8 cellular contexts compared by ENCODE assay signal in the genomic region with DNA sequence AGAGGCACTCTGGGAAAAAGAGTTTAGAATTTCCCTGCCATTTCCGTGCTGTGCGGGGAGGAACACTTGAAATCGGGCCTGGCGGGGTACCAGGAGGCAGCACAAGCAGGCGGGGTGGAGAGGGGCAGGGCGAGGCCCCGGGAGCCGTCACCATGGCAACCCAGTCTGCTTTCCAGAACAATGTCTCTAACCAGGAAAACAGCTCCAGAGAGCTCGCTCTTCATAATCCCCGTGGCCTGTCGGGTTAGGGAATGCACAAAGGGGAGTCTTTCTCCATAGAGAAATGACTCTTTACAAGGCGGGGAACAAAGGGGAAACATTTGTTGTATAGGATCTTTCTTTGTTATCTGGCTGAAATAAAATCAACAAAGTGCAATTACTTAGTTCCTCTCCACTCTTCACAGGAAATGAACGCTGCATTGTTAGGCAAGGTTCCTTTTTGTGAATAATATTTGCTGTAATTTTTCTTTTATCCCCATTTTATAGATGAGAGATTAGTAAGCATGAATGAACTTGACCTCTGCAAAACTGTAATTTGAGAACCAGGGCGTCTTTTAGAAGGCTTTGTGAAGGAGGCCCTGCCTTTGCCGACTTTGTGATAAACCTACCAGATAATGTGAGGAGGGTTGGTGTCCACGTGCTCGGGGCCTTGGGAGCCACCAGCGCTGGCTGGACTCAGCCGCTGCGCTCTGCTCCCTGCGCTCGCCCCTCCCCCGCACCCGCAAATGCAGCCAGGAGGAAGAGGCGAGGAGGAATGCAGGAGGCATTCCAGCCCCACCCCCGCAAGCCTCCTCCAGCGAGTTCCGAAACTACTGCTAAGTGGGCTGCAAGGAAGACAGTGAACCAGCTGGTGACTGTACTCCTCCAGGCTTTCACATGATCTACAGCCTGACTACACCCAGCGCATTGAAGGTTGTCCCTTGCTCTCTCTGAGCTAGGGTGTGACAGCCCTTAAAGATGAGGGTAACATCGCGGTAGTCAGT.
DNase-seq lines count a peak whose midpoint lies in the region; ATAC-seq and TF ChIP-seq lines count a peak whose summit lies in the region.

No MANE protein-coding gene starts in this region.

- H3K9ac ChIP-seq in iPS-20b (ENCODE audit: low read depth, low read length): peak overlapping the region; percentile 94

- H3K27me3 ChIP-seq in breast epithelium: no peaks in the 10 kb centered on the region
- no peaks in the 10 kb centered on the region for H3K27me3 ChIP-seq in iPS-20b (ENCODE audit: insufficient read depth, low read length)

- H3K36me3 ChIP-seq in breast epithelium (no peaks in the 10 kb centered on the region), iPS-20b (ENCODE audit: insufficient read depth, low read depth, low read length) (no peaks in the 10 kb centered on the region)

- DNase-seq in D341Med (ENCODE audit: low spot score): peak; percentile 82
- DNase-seq in NCI-H2081 (lab: John Stamatoyannopoulos, UW): peak; percentile 71 to 79
- peak; percentile 88 to 92 for DNase-seq in breast epithelium (ENCODE audit: low spot score in 2 of 2)
- peak; percentile 88 for DNase-seq in renal cortical epithelial cell (ENCODE audit: low read depth)
- DNase-seq in activated CD4-positive, alpha-beta T cell treated with anti-CD3 and anti-CD28 coated beads, Interleukin-2, amount 50 U/mL, for 1 hour: no peak
- no peak for DNase-seq in RKO (ENCODE audit: low spot score)

- H3K27ac ChIP-seq in breast epithelium (peak overlapping the region; percentile 91 to 93), iPS-20b (ENCODE audit: low read length) (peak overlapping the region; percentile 96)

- intact Hi-C loops in breast epithelium (cut with DNase I; ENCODE audit: low total_unique reads): loop anchor here (5.0 kb wide), 1 partner anchor 107 kb away; the partner anchor contains the start of gene ATF7IP

- H3K4me3 ChIP-seq in breast epithelium (peak overlapping the region in 2 of 3 donors; percentile 30 to 57), iPS-20b (ENCODE audit: low read length) (peak overlapping the region; percentile 47)

- TF ChIP-seq POLR2A in breast epithelium (IDR thresholded peaks at IDR 0.05): no peak

- no peak for ATAC-seq in GM18907 (IDR thresholded peaks at IDR 0.05; ENCODE audit: unreplicated experiment)

- no peak for TF ChIP-seq CTCF in breast epithelium (IDR thresholded peaks at IDR 0.05)

- H3K9me3 ChIP-seq in breast epithelium: peaks cover 0 to 8% of the 10 kb centered on the region in 2 donors
- H3K9me3 ChIP-seq in iPS-20b (ENCODE audit: insufficient read depth, low read depth, low read length): peaks cover 8% of the 10 kb centered on the region; the same call in 1 of the 2 replicates

- H3K4me1 ChIP-seq in breast epithelium (peaks cover 10 to 21% of the 10 kb centered on the region in 2 donors), iPS-20b (ENCODE audit: insufficient read depth, low read length) (peaks cover 32% of the 10 kb centered on the region)

Comparison
In these comparisons a context has a peak if more than half of its experiments do, and no peak if none do; other contexts are left out.
1. DNase-seq: peak in D341Med (single experiment), NCI-H2081 (2 of 2), breast epithelium (2 of 2) and renal cortical epithelial cell (single experiment); none in activated CD4-positive, alpha-beta T cell treated with anti-CD3 and anti-CD28 coated beads, Interleukin-2, amount 50 U/mL, for 1 hour (single experiment) and RKO (single experiment).